In genomic region chr3:138705675-138706074, GRCh38 we compare ENCODE assay signal across 30 cellular contexts.
"Had no signal": no experiment of that assay in that cellular context is flagged by ENCODE, and none has a peak within 500 bp of the region (broad histone marks: within the 10 kb centered on the region; RNA-seq: fewer than 3 reads in every experiment).

No MANE protein-coding gene starts in this region.

- H3K4me1 ChIP-seq: ascending aorta had no signal

- H3K4me3 ChIP-seq: ascending aorta, cardiac muscle cell had no signal

- H3K27ac ChIP-seq: ascending aorta, cardiac muscle cell, VCaP had no signal

- DNase-seq: activated CD4-positive, alpha-beta memory T cell treated with anti-CD3 and anti-CD28 coated beads, Interleukin-2, amount 10 ng/mL, durations not matched to agents 7 days and 5 days; activated CD4-positive, alpha-beta T cell treated with anti-CD3 and anti-CD28 coated beads for 1 hour; activated CD4-positive, alpha-beta T cell treated with anti-CD3 and anti-CD28 coated beads for 36 hours; activated CD4-positive, alpha-beta T cell treated with anti-CD3 and anti-CD28 coated beads for 48 hours; activated CD4-positive, alpha-beta T cell treated with anti-CD3 and anti-CD28 coated beads, Interleukin-2, amount 10 ng/mL, durations not matched to agents 7 days and 5 days; activated CD4-positive, alpha-beta T cell treated with anti-CD3 and anti-CD28 coated beads, Interleukin-2, amount 50 U/mL, for 48 hours; activated CD4-positive, CD25-positive, alpha-beta regulatory T cell; activated CD8-positive, alpha-beta memory T cell treated with anti-CD3 and anti-CD28 coated beads for 24 hours; activated CD8-positive, alpha-beta memory T cell treated with anti-CD3 and anti-CD28 coated beads, Interleukin-2, amount 10 ng/mL, durations not matched to agents 7 days and 5 days; activated CD8-positive, alpha-beta memory T cell treated with anti-CD3 and anti-CD28 coated beads, Interleukin-2, amount 50 U/mL, for 48 hours; activated CD8-positive, alpha-beta T cell treated with anti-CD3 and anti-CD28 coated beads, Interleukin-2, amount 10 ng/mL, durations not matched to agents 7 days and 5 days; activated effector memory CD4-positive, alpha-beta T cell treated with Interleukin-2 at 50 U/mL for 16 hours; activated gamma-delta T cell; activated naive CD4-positive, alpha-beta T cell treated with anti-CD3 and anti-CD28 coated beads, Interleukin-2, amount 10 ng/mL, durations not matched to agents 7 days and 5 days; activated naive CD4-positive, alpha-beta T cell treated with Interleukin-2 at 50 U/mL for 16 hours; activated naive CD8-positive, alpha-beta T cell treated with anti-CD3 and anti-CD28 coated beads, Interleukin-2, amount 10 ng/mL, durations not matched to agents 7 days and 5 days; activated naive CD8-positive, alpha-beta T cell treated with anti-CD3 and anti-CD28 coated beads, Interleukin-2, amount 50 U/mL, for 24 hours; activated T-cell treated with anti-CD3 and anti-CD28 coated beads, Interleukin-2, amount 50 U/mL, for 24 hours; activated T-cell treated with anti-CD3 and anti-CD28 coated beads, Interleukin-2, amount 50 U/mL, for 48 hours; amygdala; anterior cingulate cortex; caudate nucleus; T-helper 1 cell; T-helper 2 cell; T-helper 9 cell had no signal

- H3K27me3 ChIP-seq: ascending aorta, cardiac muscle cell had no signal

- ATAC-seq: activated CD4-positive, alpha-beta T cell treated with anti-CD3 and anti-CD28 coated beads for 36 hours; activated CD4-positive, CD25-positive, alpha-beta regulatory T cell treated with anti-CD3 and anti-CD28 coated beads, Interleukin-2, amount 50 U/mL, for 24 hours; activated CD8-positive, alpha-beta memory T cell treated with anti-CD3 and anti-CD28 coated beads, Interleukin-2, amount 10 ng/mL, durations not matched to agents 7 days and 5 days; activated CD8-positive, alpha-beta T cell treated with anti-CD3 and anti-CD28 coated beads, Interleukin-2, amount 10 ng/mL, durations not matched to agents 7 days and 5 days; activated naive CD8-positive, alpha-beta T cell treated with anti-CD3 and anti-CD28 coated beads, Interleukin-2, amount 50 U/mL, for 24 hours had no signal

- H3K9me3 ChIP-seq: ascending aorta had no signal

- FAIRE-seq: bronchial epithelial cell had no signal
